ENCODE assay signal across 8 cellular contexts in genomic region chrX:136608295-136608933, GRCh38. TPM values are rescaled to one million over a fixed set of nuclear protein-coding genes. Genes with fewer than 3 reads are reported as not detected.
DNase-seq lines count a peak whose midpoint lies in the region; ATAC-seq, FAIRE-seq and TF ChIP-seq lines count a peak whose summit lies in the region.

No MANE protein-coding gene starts in this region.

- 46% methylated on average over 8 of the region's 10 CpGs for WGBS in HepG2 (ENCODE audit: low lambda C conversion rate)
- WGBS in transverse colon (ENCODE audit: low coverage in 1 of 2), 2 donors, result 52 to 77% methylated on average over 3 to 10 of the region's 10 CpGs
- WGBS in mesenchymal stem cell, result 61% methylated on average over 5 of the region's 10 CpGs

- H2BK120ac ChIP-seq in mesenchymal stem cell (ENCODE audit: low read depth, low read length), result no peak overlapping the region

- TF ChIP-seq CTCF in C4-2B (conservative IDR thresholded peaks at IDR 0.05) (peak; percentile 32), GM23338 (conservative IDR thresholded peaks at IDR 0.05; ENCODE audit: low read depth in 2 of 2) (peak; percentile 49 to 72), brain (conservative IDR thresholded peaks at IDR 0.05) (peak; percentile 43 to 44), HepG2 (CRISPR knock-in tag; IDR thresholded peaks at IDR 0.05) (no peak), transverse colon (IDR thresholded peaks at IDR 0.05) (peak in 3 of 5 experiments; percentile 25 to 28 (median 27))

- no peak overlapping the region for H2BK5ac ChIP-seq in mesenchymal stem cell (ENCODE audit: low read depth, low read length, poor library complexity, severe bottlenecking)

- peak; percentile 38 for DNase-seq in GM23338 (ENCODE audit: low spot score)
- peak; percentile 38 for DNase-seq in SW480 (ENCODE audit: low spot score)
- no peak for DNase-seq in HepG2 (ENCODE audit: low spot score)
- DNase-seq in transverse colon, result peak; percentile 64
- no peak for DNase-seq in mesenchymal stem cell

- no peak overlapping the region for H4K8ac ChIP-seq in mesenchymal stem cell (ENCODE audit: low read length)

- H3K9me3 Mint-ChIP-seq in GM23338 (no peaks in the 10 kb centered on the region), brain (peaks cover 0 to 3% (median 0%) of the 10 kb centered on the region in 5 experiments)

- no peak for TF ChIP-seq RAD21 in HepG2 (CRISPR knock-in tag; IDR thresholded peaks at IDR 0.05)

- BruUV-seq in HepG2 (replicated peaks; lab: Mats Ljungman, UMichigan), result no TSS peak

- H3K9me3 ChIP-seq in HepG2 (ENCODE audit: low read length) (no peaks in the 10 kb centered on the region), transverse colon (no peaks in the 10 kb centered on the region), mesenchymal stem cell (ENCODE audit: control insufficient read depth, low read length) (peaks cover 5% of the 10 kb centered on the region)

- H3K27ac Mint-ChIP-seq in GM23338 (no peak overlapping the region), brain (no peak overlapping the region)

- H4K20me1 ChIP-seq in GM23338 (replicated peaks; ENCODE audit: insufficient read depth) (no peaks in the 10 kb centered on the region), HepG2 (ENCODE audit: insufficient read depth, low read length) (no peaks in the 10 kb centered on the region)

- no peaks in the 10 kb centered on the region for H3K36me3 ChIP-seq in GM23338 (ENCODE audit: insufficient read depth)
- no peaks in the 10 kb centered on the region for H3K36me3 ChIP-seq in HepG2 (replicated peaks in 1 of 2; ENCODE audit: control insufficient read depth in 1 of 2, insufficient read depth in 2 of 2, low read length in 2 of 2)
- no peaks in the 10 kb centered on the region for H3K36me3 ChIP-seq in transverse colon
- H3K36me3 ChIP-seq in mesenchymal stem cell (ENCODE audit: control insufficient read depth in 1 of 2, insufficient read depth in 2 of 2, low read depth in 1 of 2, low read length in 2 of 2), result no peaks in the 10 kb centered on the region

- TF ChIP-seq POLR2A in HepG2 (IDR thresholded peaks at IDR 0.05; ENCODE audit: insufficient read depth in 1 of 2, low read depth in 2 of 2, low read length in 2 of 2) (no peak), transverse colon (IDR thresholded peaks at IDR 0.05) (no peak)

- H3K9me2 ChIP-seq in GM23338 (ENCODE audit: insufficient read depth), result no peaks in the 10 kb centered on the region

- no peak overlapping the region for H3K4ac ChIP-seq in mesenchymal stem cell (ENCODE audit: low read depth in 1 of 2, low read length in 2 of 2)

- H3K14ac ChIP-seq in mesenchymal stem cell (ENCODE audit: low read length in 2 of 2), result no peak overlapping the region

- H2AFZ ChIP-seq in GM23338 (no peak overlapping the region), HepG2 (ENCODE audit: low read length) (no peak overlapping the region), mesenchymal stem cell (ENCODE audit: low read depth, low read length) (no peak overlapping the region)

- no peak overlapping the region for H3K23ac ChIP-seq in mesenchymal stem cell (ENCODE audit: low read length in 2 of 2)

- H3F3A ChIP-seq in GM23338 (replicated peaks; ENCODE audit: low read depth), result no peaks in the 10 kb centered on the region

- no peak overlapping the region for H4K91ac ChIP-seq in mesenchymal stem cell (ENCODE audit: low read length)

- no peak overlapping the region for H3K4me3 ChIP-seq in GM23338
- H3K4me3 ChIP-seq in HepG2 (replicated peaks in 1 of 3; ENCODE audit: insufficient read depth in 1 of 3, low read depth in 2 of 3, low read length in 3 of 3), result no peak overlapping the region
- H3K4me3 ChIP-seq in transverse colon, result no peak overlapping the region
- H3K4me3 ChIP-seq in mesenchymal stem cell (ENCODE audit: insufficient read depth in 1 of 2, low read depth in 1 of 2, low read length in 2 of 2), result no peak overlapping the region

- H3K18ac ChIP-seq in mesenchymal stem cell (ENCODE audit: low read depth in 1 of 2, low read length in 2 of 2), result no peak overlapping the region

- H2BK15ac ChIP-seq in mesenchymal stem cell (ENCODE audit: low read depth, poor library complexity, severe bottlenecking), result no peak overlapping the region

- H3K4me1 Mint-ChIP-seq in GM23338 (no peaks in the 10 kb centered on the region), brain (no peaks in the 10 kb centered on the region)

- no peak for FAIRE-seq in HepG2 (lab: Jason Lieb, UNC)

- H3K79me1 ChIP-seq in mesenchymal stem cell (replicated peaks; ENCODE audit: low read length, poor library complexity, severe bottlenecking), result no peaks in the 10 kb centered on the region

- intact Hi-C loops in HepG2 (cut with micrococcal nuclease; ENCODE audit: unreplicated experiment) (no loop called here), transverse colon (cut with DNase I; ENCODE audit: low total_unique reads) (no loop called here)

- H3K4me1 ChIP-seq in GM23338 (ENCODE audit: insufficient read depth), result no peaks in the 10 kb centered on the region
- no peaks in the 10 kb centered on the region for H3K4me1 ChIP-seq in HepG2 (ENCODE audit: insufficient read depth, low read length)
- no peaks in the 10 kb centered on the region for H3K4me1 ChIP-seq in transverse colon
- H3K4me1 ChIP-seq in mesenchymal stem cell (ENCODE audit: control insufficient read depth, insufficient read depth, low read depth, low read length), result no peaks in the 10 kb centered on the region

- CTCF ChIA-PET in HepG2 (lab: Yijun Ruan, JAX; ENCODE audit: low intra/inter-chr PET ratio, low total read pairs), result no interaction called here

- H3K4me3 Mint-ChIP-seq in GM23338 (no peak overlapping the region), brain (no peak overlapping the region)

- no peak overlapping the region for H3K9ac ChIP-seq in HepG2 (ENCODE audit: insufficient read depth, low read depth, low read length)
- no peak overlapping the region for H3K9ac ChIP-seq in mesenchymal stem cell (ENCODE audit: low read length)

- no peak overlapping the region for H2BK12ac ChIP-seq in mesenchymal stem cell (ENCODE audit: low read length in 2 of 2)

- H3K27ac ChIP-seq in C4-2B (no peak overlapping the region), GM23338 (ENCODE audit: low read depth) (no peak overlapping the region), HepG2 (ENCODE audit: extremely low read length, insufficient read depth, low read length) (no peak overlapping the region), transverse colon (no peak overlapping the region), mesenchymal stem cell (ENCODE audit: low read length, poor library complexity, severe bottlenecking) (no peak overlapping the region)

- H3K27me3 ChIP-seq in GM23338 (ENCODE audit: insufficient read depth) (no peaks in the 10 kb centered on the region), HepG2 (ENCODE audit: control insufficient read depth in 1 of 2, insufficient read depth in 2 of 2, low read length in 2 of 2) (no peaks in the 10 kb centered on the region), transverse colon (no peaks in the 10 kb centered on the region), mesenchymal stem cell (ENCODE audit: control insufficient read depth in 1 of 2, insufficient read depth in 1 of 2, low read length in 2 of 2) (no peaks in the 10 kb centered on the region)

- H3K79me2 ChIP-seq in GM23338 (replicated peaks; ENCODE audit: insufficient read depth), result no peaks in the 10 kb centered on the region
- no peaks in the 10 kb centered on the region for H3K79me2 ChIP-seq in HepG2 (ENCODE audit: insufficient read depth, low read length)

- POLR2A ChIA-PET in HepG2 (lab: Yijun Ruan, JAX), result no interaction called here

- no peak overlapping the region for H3K4me2 ChIP-seq in GM23338
- no peak overlapping the region for H3K4me2 ChIP-seq in HepG2 (ENCODE audit: low read depth, low read length)
- H3K4me2 ChIP-seq in mesenchymal stem cell (ENCODE audit: low read length, poor library complexity, severe bottlenecking), result no peak overlapping the region

- in situ Hi-C loops in HepG2 (cut with HindIII; ENCODE audit: extremely low pct_ligation_motif_present, low pct_unique_long_range_greater_than_20kb), result no loop called here
- in situ Hi-C loops in transverse colon (cut with MboI; ENCODE audit: low pct_ligation_motif_present in 1 of 4, low pct_unique_long_range_greater_than_20kb in 1 of 4, low sequenced_read_pairs in 3 of 4), result no loop called here

- ATAC-seq in GM23338 (peak; percentile 75), HepG2 (no peak), GM19324 (IDR thresholded peaks at IDR 0.05; ENCODE audit: low FRiP score, unreplicated experiment) (no peak)

- H3K27me3 Mint-ChIP-seq in GM23338 (ENCODE audit: insufficient read depth, low read depth, poor library complexity), result no peaks in the 10 kb centered on the region
- no peaks in the 10 kb centered on the region for H3K27me3 Mint-ChIP-seq in brain

- TF ChIP-seq EP300 in HepG2 (IDR thresholded peaks at IDR 0.05; ENCODE audit: low read depth in 2 of 2, low read length in 2 of 2) (no peak), HepG2 (CRISPR knock-in tag; IDR thresholded peaks at IDR 0.05; ENCODE audit: borderline replicate concordance) (no peak), transverse colon (IDR thresholded peaks at IDR 0.05; ENCODE audit: low read depth) (no peak)

- no peak overlapping the region for H2AK5ac ChIP-seq in mesenchymal stem cell (ENCODE audit: low read length, severe bottlenecking)

- H3K36me3 Mint-ChIP-seq in GM23338 (ENCODE audit: low read depth) (no peaks in the 10 kb centered on the region), brain (no peaks in the 10 kb centered on the region)

RNA-seq across cellular contexts. Expression of gene CD40LG, which starts 39.5 kb away (rescaled TPM):
- total RNA-seq in GM23338 (2014; rRNA removed; shearing (Covaris generic)), result not detected in 2 replicates
- polyA plus RNA-seq in GM23338 (2016; fragmentation: Nextera tagmentation; extraction: Ambion mirVana), result not detected in 2 replicates
- not detected for polyA plus RNA-seq in brain (ENCODE audit: insufficient read depth, low read depth, low replicate concordance)
- total RNA-seq in HepG2 (2016; rRNA removed; fragmentation: Illumina TruSeq; extraction: Trizol), result not detected in 2 replicates
- total RNA-seq in HepG2 (2016; cell fraction: cytosol; rRNA removed; fragmentation: Illumina TruSeq; extraction: Trizol; ENCODE audit: low read depth), result not detected in 2 replicates
- not detected in 2 replicates for total RNA-seq in HepG2 (2016; cell fraction: insoluble cytoplasmic fraction; rRNA removed; fragmentation: Illumina TruSeq; extraction: Trizol)
- not detected in 2 replicates for total RNA-seq in HepG2 (2016; cell fraction: membrane; rRNA removed; fragmentation: Illumina TruSeq; extraction: Trizol)
- not detected in 2 replicates for total RNA-seq in HepG2 (2016; cell fraction: nucleus; rRNA removed; fragmentation: Illumina TruSeq; extraction: Trizol)
- not detected in 2 replicates for polyA plus RNA-seq in HepG2 (2011; rRNA removed)
- not detected in 2 replicates for polyA plus RNA-seq in HepG2 (2011; cell fraction: cytosol; rRNA removed)
- not detected in 2 replicates for polyA plus RNA-seq in HepG2 (2011; cell fraction: nucleus; rRNA removed)
- not detected in 2 replicates for polyA plus RNA-seq in HepG2 (2012)
- not detected in 2 replicates for polyA plus RNA-seq in HepG2 (2016; cell fraction: cytosol; fragmentation: Illumina TruSeq; extraction: Trizol; ENCODE audit: low read depth)
- not detected in 2 replicates for polyA plus RNA-seq in HepG2 (2016; cell fraction: insoluble cytoplasmic fraction; fragmentation: Illumina TruSeq; extraction: Trizol; ENCODE audit: low read depth)
- polyA plus RNA-seq in HepG2 (2016; cell fraction: membrane; fragmentation: Illumina TruSeq; extraction: Trizol; ENCODE audit: low read depth), result not detected in 2 replicates
- polyA plus RNA-seq in HepG2 (2016; cell fraction: nucleus; fragmentation: Illumina TruSeq; extraction: Trizol; ENCODE audit: insufficient read depth, low read depth), result not detected in 2 replicates
- not detected in 2 replicates for polyA minus RNA-seq in HepG2 (2011; rRNA and poly(A)+ RNA removed; ENCODE audit: low replicate concordance)
- polyA minus RNA-seq in HepG2 (2011; cell fraction: cytosol; rRNA and poly(A)+ RNA removed), result not detected in 2 replicates
- polyA minus RNA-seq in HepG2 (2011; cell fraction: nucleus; rRNA and poly(A)+ RNA removed), result not detected in 2 replicates
- total RNA-seq in transverse colon, result under 1 TPM in 1 of 4 donors, not detected in 3; 0.64 TPM
- polyA plus RNA-seq in mesenchymal stem cell (2013, experiment 1 of 2), result not detected
- polyA plus RNA-seq in mesenchymal stem cell (2013, experiment 2 of 2), result not detected

Comparison
In these comparisons a context has a peak if more than half of its experiments do, and no peak if none do; other contexts are left out.
1. DNase-seq: peak in GM23338 (single experiment), SW480 (single experiment) and transverse colon (single experiment); none in HepG2 (single experiment) and mesenchymal stem cell (single experiment).